10 cellular contexts compared by ENCODE assay signal in the genomic region with DNA sequence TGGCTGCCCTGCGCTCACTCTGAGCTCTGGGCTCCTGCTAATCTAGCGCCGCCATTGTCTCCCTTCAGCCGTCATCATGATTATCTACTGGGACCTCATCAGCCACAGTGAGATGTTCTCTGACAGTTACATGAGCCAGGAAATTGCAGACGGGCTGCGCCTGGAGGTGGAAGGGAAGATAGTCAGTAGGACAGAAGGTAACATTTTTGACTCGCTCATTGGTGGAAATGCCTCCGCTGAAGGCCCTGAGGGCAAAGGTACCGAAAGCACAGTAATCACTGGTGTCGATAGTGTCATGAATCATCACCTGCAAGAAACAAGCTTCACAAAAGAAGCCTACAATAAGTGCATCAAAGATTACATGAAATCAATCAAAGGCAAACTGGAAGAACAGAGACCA. TPM values are rescaled to one million over a fixed set of nuclear protein-coding genes. Genes with fewer than 3 reads are reported as not detected.
"Had no signal": no experiment of that assay in that cellular context is flagged by ENCODE, and none has a peak within 500 bp of the region (broad histone marks: within the 10 kb centered on the region; RNA-seq: fewer than 3 reads in every experiment).

No MANE protein-coding gene starts in this region.

- H3K9me3 Mint-ChIP-seq: HFFc6 had no signal

- DNase-seq: GM23248, GOT3, H7, HFFc6, IMR-90 had no signal

- H3K27ac Mint-ChIP-seq: HFFc6 had no signal

- H3K4me1 ChIP-seq: HAP-1 had no signal

- H3K9me3 ChIP-seq: HAP-1 had no signal

- H3K27ac ChIP-seq: GM23248 had no signal

- H3K36me3 ChIP-seq: HAP-1 had no signal

- H3K4me3 ChIP-seq: GM23248, HAP-1, K562 had no signal

- ATAC-seq: HCT116, K562 had no signal

- FAIRE-seq: HTR-8/SVneo, K562 had no signal

- H3K4me3 Mint-ChIP-seq: HFFc6 had no signal

RNA-seq across cellular contexts. Expression of a gene that starts 28.1 kb away (rescaled TPM):
- total RNA-seq: HT-29, K562 had no signal
